In genomic region chr13:95676100-95676774, GRCh38 we compare ENCODE assay signal across 8 cellular contexts. TPM values are rescaled to one million over a fixed set of nuclear protein-coding genes. Genes with fewer than 3 reads are reported as not detected.
DNase-seq lines count a peak whose midpoint lies in the region; ATAC-seq and TF ChIP-seq lines count a peak whose summit lies in the region.

No MANE protein-coding gene starts in this region.

- peaks cover under 1 to 8% (median 3%) of the 10 kb centered on the region in 7 donors for H3K9me3 Mint-ChIP-seq in CD14-positive monocyte

- peak overlapping the region in 1 of 2 experiments; percentile 10 for H3K14ac ChIP-seq in mesenchymal stem cell (ENCODE audit: low read length in 2 of 2)

- no peak overlapping the region for H2AK5ac ChIP-seq in mesenchymal stem cell (ENCODE audit: low read length, severe bottlenecking)

- peak overlapping the region; percentile 82 for H3K4me3 ChIP-seq in HUES6 (ENCODE audit: low read depth, low read length)
- H3K4me3 ChIP-seq in SJCRH30: peak overlapping the region; percentile 94
- peak overlapping the region; percentile 72 to 91 for H3K4me3 ChIP-seq in mesenchymal stem cell (ENCODE audit: insufficient read depth in 1 of 2, low read depth in 1 of 2, low read length in 2 of 2)
- peak overlapping the region; percentile 62 to 97 (median 82) for H3K4me3 ChIP-seq in tibial nerve

- H2BK5ac ChIP-seq in mesenchymal stem cell (ENCODE audit: low read depth, low read length, poor library complexity, severe bottlenecking): no peak overlapping the region

- H4K8ac ChIP-seq in mesenchymal stem cell (ENCODE audit: low read length): peak overlapping the region; percentile 70

- H3K36me3 ChIP-seq in HUES6 (ENCODE audit: control insufficient read depth, insufficient read depth, low read length) (no peaks in the 10 kb centered on the region), SJCRH30 (no peaks in the 10 kb centered on the region), mesenchymal stem cell (ENCODE audit: control insufficient read depth in 1 of 2, insufficient read depth in 2 of 2, low read depth in 1 of 2, low read length in 2 of 2) (no peaks in the 10 kb centered on the region), tibial nerve (peaks cover 0 to 8% (median 0%) of the 10 kb centered on the region in 3 donors)

- peak overlapping the region; percentile 93 for H2AFZ ChIP-seq in mesenchymal stem cell (ENCODE audit: low read depth, low read length)

- TF ChIP-seq CTCF in CD14-positive monocyte (IDR thresholded peaks at IDR 0.05): no peak
- TF ChIP-seq CTCF in tibial nerve (IDR thresholded peaks at IDR 0.05): no peak

- peaks cover 58% of the 10 kb centered on the region for H3K4me1 Mint-ChIP-seq in CD14-positive monocyte

- H3K27ac Mint-ChIP-seq in CD14-positive monocyte: peak overlapping the region; percentile 92 to 100 (median 96)

- peak overlapping the region; percentile 20; the same call in 1 of the 2 replicates for H3K27ac ChIP-seq in HUES6 (ENCODE audit: low read depth, low read length)
- peak overlapping the region; percentile 69 for H3K27ac ChIP-seq in SJCRH30
- peak overlapping the region; percentile 78 for H3K27ac ChIP-seq in cingulate gyrus (ENCODE audit: low read depth, low read length)
- H3K27ac ChIP-seq in mesenchymal stem cell (ENCODE audit: low read length, poor library complexity, severe bottlenecking): peak overlapping the region; percentile 85
- peak overlapping the region; percentile 80 to 98 (median 95) for H3K27ac ChIP-seq in tibial nerve

- H3K9ac ChIP-seq in HUES6 (ENCODE audit: low read length) (peak overlapping the region; percentile 88), mesenchymal stem cell (ENCODE audit: low read length) (peak overlapping the region; percentile 97)

- H3K4me2 ChIP-seq in mesenchymal stem cell (ENCODE audit: low read length, poor library complexity, severe bottlenecking): peak overlapping the region; percentile 92

- H3K27me3 ChIP-seq in HUES6 (ENCODE audit: control insufficient read depth, insufficient read depth, low read length): no peaks in the 10 kb centered on the region
- no peaks in the 10 kb centered on the region for H3K27me3 ChIP-seq in SJCRH30
- no peaks in the 10 kb centered on the region for H3K27me3 ChIP-seq in mesenchymal stem cell (ENCODE audit: control insufficient read depth in 1 of 2, insufficient read depth in 1 of 2, low read length in 2 of 2)
- no peaks in the 10 kb centered on the region for H3K27me3 ChIP-seq in tibial nerve

- peaks cover 4% of the 10 kb centered on the region for H3K79me1 ChIP-seq in mesenchymal stem cell (replicated peaks; ENCODE audit: low read length, poor library complexity, severe bottlenecking)

- TF ChIP-seq EP300 in tibial nerve (IDR thresholded peaks at IDR 0.05): no peak

- peak overlapping the region; percentile 77 for H2BK15ac ChIP-seq in mesenchymal stem cell (ENCODE audit: low read depth, poor library complexity, severe bottlenecking)

- no peak overlapping the region for H2BK12ac ChIP-seq in mesenchymal stem cell (ENCODE audit: low read length in 2 of 2)

- H3K4ac ChIP-seq in mesenchymal stem cell (ENCODE audit: low read depth in 1 of 2, low read length in 2 of 2): peak overlapping the region; percentile 1 to 57

- H3K4me1 ChIP-seq in HUES6 (ENCODE audit: control insufficient read depth, insufficient read depth, low read length): peaks cover 6% of the 10 kb centered on the region; the same call in 1 of the 2 replicates
- H3K4me1 ChIP-seq in SJCRH30: no peaks in the 10 kb centered on the region; the same call in 1 of the 2 replicates
- H3K4me1 ChIP-seq in mesenchymal stem cell (ENCODE audit: control insufficient read depth, insufficient read depth, low read depth, low read length): peaks cover 2% of the 10 kb centered on the region
- peaks cover 0 to 47% (median 4%) of the 10 kb centered on the region in 4 donors for H3K4me1 ChIP-seq in tibial nerve

- H3K9me3 ChIP-seq in HUES6 (ENCODE audit: control insufficient read depth, insufficient read depth, low read depth, low read length) (peaks cover 9% of the 10 kb centered on the region), SJCRH30 (replicated peaks) (no peaks in the 10 kb centered on the region), mesenchymal stem cell (ENCODE audit: control insufficient read depth, low read length) (no peaks in the 10 kb centered on the region), tibial nerve (peaks cover 0 to 25% (median 2%) of the 10 kb centered on the region in 4 donors)

- no peak overlapping the region for H4K91ac ChIP-seq in mesenchymal stem cell (ENCODE audit: low read length)

- peak overlapping the region; percentile 96 to 98 for H3K4me3 Mint-ChIP-seq in CD14-positive monocyte

- H2BK120ac ChIP-seq in mesenchymal stem cell (ENCODE audit: low read depth, low read length): no peak overlapping the region

- peaks cover 7 to 12% of the 10 kb centered on the region in 2 donors for H3K36me3 Mint-ChIP-seq in CD14-positive monocyte

- ATAC-seq in GM19397 (IDR thresholded peaks at IDR 0.05; ENCODE audit: unreplicated experiment) (peak; percentile 11), HG03469 (IDR thresholded peaks at IDR 0.05; ENCODE audit: unreplicated experiment) (no peak)

- peak overlapping the region; percentile 14 to 71 for H3K18ac ChIP-seq in mesenchymal stem cell (ENCODE audit: low read depth in 1 of 2, low read length in 2 of 2)

- no peak for TF ChIP-seq POLR2A in tibial nerve (IDR thresholded peaks at IDR 0.05)

- DNase-seq in CD14-positive monocyte (ENCODE audit: low spot score) (no peak), SJCRH30 (peak in 1 of 2 experiments; percentile 6), mesenchymal stem cell (peak; percentile 72), tibial nerve (ENCODE audit: low spot score in 2 of 2) (peak in 1 of 2 donors; percentile 11)

- intact Hi-C loops in CD14-positive monocyte (cut with micrococcal nuclease): loop anchor here (5.0 to 10.0 kb wide), 3 partner anchors 36 to 1756 kb away; partner anchors contain the start of gene RAP2A (in 1 of the 2)

- WGBS in mesenchymal stem cell: 2% methylated on average over 33 of the region's 33 CpGs
- 0 to 1% methylated on average over 33 of the region's 33 CpGs for WGBS in tibial nerve, 2 donors

- H3K27me3 Mint-ChIP-seq in CD14-positive monocyte (ENCODE audit: low read depth in 3 of 3): no peaks in the 10 kb centered on the region

- H3K23ac ChIP-seq in mesenchymal stem cell (ENCODE audit: low read length in 2 of 2): peak overlapping the region in 1 of 2 experiments; percentile 31

RNA-seq across cellular contexts. Expression of gene DNAJC3, which starts 0.7 kb away (rescaled TPM):
- polyA plus RNA-seq in CD14-positive monocyte: 10 to 100 TPM; 22.3 to 27.6 TPM
- 22.5 and 24.1 TPM in 2 replicates for total RNA-seq in SJCRH30 (2014; rRNA removed; shearing (Covaris generic))
- 45.0 TPM for polyA plus RNA-seq in mesenchymal stem cell (2013, experiment 1 of 2)
- polyA plus RNA-seq in mesenchymal stem cell (2013, experiment 2 of 2): 46.6 TPM
- 10 to 100 TPM; 42.9 to 46.3 (median 46.0) TPM for total RNA-seq in tibial nerve

RNA-seq across cellular contexts. Expression of gene DZIP1, which starts 31.7 kb away (rescaled TPM):
- not detected for polyA plus RNA-seq in CD14-positive monocyte
- 39.1 and 47.6 TPM in 2 replicates for total RNA-seq in SJCRH30 (2014; rRNA removed; shearing (Covaris generic))
- 57.1 TPM for polyA plus RNA-seq in mesenchymal stem cell (2013, experiment 1 of 2)
- polyA plus RNA-seq in mesenchymal stem cell (2013, experiment 2 of 2): 56.1 TPM
- 10 to 100 TPM; 31.2 to 72.8 (median 36.4) TPM for total RNA-seq in tibial nerve

Comparison
In these comparisons a context has a peak if more than half of its experiments do, and no peak if none do; other contexts are left out.
1. H3K27ac ChIP-seq: peak in every context shown above with its lines; median percentile 95 in tibial nerve; 85 in mesenchymal stem cell; 78 in cingulate gyrus; 69 in SJCRH30; 20 in HUES6.